40 cellular contexts compared by ENCODE assay signal in genomic region chr11:128216198-128216597, GRCh38.
"Had no signal": no experiment of that assay in that cellular context is flagged by ENCODE, and none has a peak within 500 bp of the region (broad histone marks: within the 10 kb centered on the region; RNA-seq: fewer than 3 reads in every experiment).

No MANE protein-coding gene starts in this region.

- H3K4me3 ChIP-seq: adrenal gland, ascending aorta, body of pancreas, breast epithelium, cardiac muscle cell had no signal

- H3K36me3 ChIP-seq: adrenal gland, ascending aorta, brain microvascular endothelial cell, breast epithelium, cardiac muscle cell had no signal

- H3K9me3 Mint-ChIP-seq: activated naive CD4-positive, alpha-beta T cell treated with anti-CD3 and anti-CD28 coated beads for 36 hours; activated naive CD4-positive, alpha-beta T cell treated with anti-CD3 and anti-CD28 coated beads, Interleukin-2, amount 50 U/mL, for 24 hours; activated naive CD8-positive, alpha-beta T cell treated with anti-CD3 and anti-CD28 coated beads for 36 hours; activated T-cell treated with anti-CD3 and anti-CD28 coated beads, Interleukin-2, amount 50 U/mL, for 4 hours; activated T-helper 17 cell treated with anti-CD3 and anti-CD28 coated beads, Interleukin-2, amount 50 U/mL, for 72 hours; central memory CD8-positive, alpha-beta T cell had no signal

- H3K9me3 ChIP-seq: adrenal gland, ascending aorta, body of pancreas, breast epithelium had no signal

- ATAC-seq: activated naive CD8-positive, alpha-beta T cell treated with anti-CD3 and anti-CD28 coated beads, Interleukin-2, amount 50 U/mL, for 24 hours; activated T-cell treated with anti-CD3 and anti-CD28 coated beads, Interleukin-2, amount 50 U/mL, for 4 hours; activated T-cell treated with anti-CD3 and anti-CD28 coated beads, Interleukin-2, amount 50 U/mL, for 72 hours; activated T-helper 17 cell treated with anti-CD3 and anti-CD28 coated beads, Interleukin-2, amount 50 U/mL, for 72 hours; body of pancreas had no signal

- H3K27ac Mint-ChIP-seq: activated naive CD4-positive, alpha-beta T cell treated with anti-CD3 and anti-CD28 coated beads for 36 hours; activated naive CD4-positive, alpha-beta T cell treated with anti-CD3 and anti-CD28 coated beads, Interleukin-2, amount 10 ng/mL, durations not matched to agents 7 days and 5 days; activated naive CD4-positive, alpha-beta T cell treated with anti-CD3 and anti-CD28 coated beads, Interleukin-2, amount 50 U/mL, for 24 hours; activated naive CD8-positive, alpha-beta T cell; activated naive CD8-positive, alpha-beta T cell treated with anti-CD3 and anti-CD28 coated beads for 36 hours; activated naive CD8-positive, alpha-beta T cell treated with anti-CD3 and anti-CD28 coated beads, Interleukin-2, amount 10 ng/mL, durations not matched to agents 7 days and 5 days; activated naive CD8-positive, alpha-beta T cell treated with anti-CD3 and anti-CD28 coated beads, Interleukin-2, amount 50 U/mL, for 24 hours; activated T-cell treated with anti-CD3 and anti-CD28 coated beads, Interleukin-2, amount 50 U/mL, for 24 hours; activated T-cell treated with anti-CD3 and anti-CD28 coated beads, Interleukin-2, amount 50 U/mL, for 72 hours; activated T-helper 1 cell treated with anti-CD3 and anti-CD28 coated beads, Interleukin-12 subunit alpha, Interleukin-12 subunit beta, Interleukin-2, Interleukin-4 antibody, amounts not matched to agents 30 ng/mL and 10 ng/mL and 1 ng/mL, durations not matched to agents 14 hours and 24 hours and 36 hours; activated T-helper 17 cell treated with anti-CD3 and anti-CD28 coated beads, Interleukin-2, amount 50 U/mL, for 72 hours; activated T-helper 2 cell treated with anti-CD3 and anti-CD28 coated beads, Interferon-gamma antibody, Interleukin-2, Interleukin-4, amounts not matched to agents 10 μg/mL and 5 μg/mL and 100 μg/mL, durations not matched to agents 14 hours and 24 hours and 36 hours; brain had no signal

- H3K36me3 Mint-ChIP-seq: activated naive CD4-positive, alpha-beta T cell treated with anti-CD3 and anti-CD28 coated beads, Interleukin-2, amount 10 ng/mL, durations not matched to agents 7 days and 5 days; activated naive CD4-positive, alpha-beta T cell treated with anti-CD3 and anti-CD28 coated beads, Interleukin-2, amount 50 U/mL, for 24 hours; activated naive CD8-positive, alpha-beta T cell; activated naive CD8-positive, alpha-beta T cell treated with anti-CD3 and anti-CD28 coated beads for 36 hours; activated naive CD8-positive, alpha-beta T cell treated with anti-CD3 and anti-CD28 coated beads, Interleukin-2, amount 10 ng/mL, durations not matched to agents 7 days and 5 days; brain had no signal

- FAIRE-seq: astrocyte, bronchial epithelial cell had no signal

- DNase-seq: activated effector memory CD4-positive, alpha-beta T cell treated with anti-CD3 and anti-CD28 coated beads, Interleukin-2, amount 50 U/mL, for 16 hours; activated effector memory CD4-positive, alpha-beta T cell treated with Interleukin-2 at 50 U/mL for 16 hours; activated gamma-delta T cell; activated gamma-delta T cell treated with Interleukin-2 at 50 U/mL for 16 hours; activated naive CD4-positive, alpha-beta T cell; activated naive CD4-positive, alpha-beta T cell treated with anti-CD3 and anti-CD28 coated beads for 36 hours; activated naive CD4-positive, alpha-beta T cell treated with anti-CD3 and anti-CD28 coated beads, Interleukin-2, amount 10 ng/mL, durations not matched to agents 7 days and 5 days; activated naive CD4-positive, alpha-beta T cell treated with anti-CD3 and anti-CD28 coated beads, Interleukin-2, amount 50 U/mL, for 16 hours; activated naive CD4-positive, alpha-beta T cell treated with Interleukin-2 at 50 U/mL for 16 hours; activated naive CD8-positive, alpha-beta T cell treated with anti-CD3 and anti-CD28 coated beads for 36 hours; activated naive CD8-positive, alpha-beta T cell treated with anti-CD3 and anti-CD28 coated beads, Interleukin-2, amount 10 ng/mL, durations not matched to agents 7 days and 5 days; activated naive CD8-positive, alpha-beta T cell treated with anti-CD3 and anti-CD28 coated beads, Interleukin-2, amount 50 U/mL, for 24 hours; activated T-cell treated with anti-CD3 and anti-CD28 coated beads for 4 hours; activated T-cell treated with anti-CD3 and anti-CD28 coated beads, Interleukin-2, amount 50 U/mL, for 1 hour; activated T-cell treated with anti-CD3 and anti-CD28 coated beads, Interleukin-2, amount 50 U/mL, for 24 hours; activated T-cell treated with anti-CD3 and anti-CD28 coated beads, Interleukin-2, amount 50 U/mL, for 4 hours; activated T-cell treated with anti-CD3 and anti-CD28 coated beads, Interleukin-2, amount 50 U/mL, for 48 hours; activated T-cell treated with anti-CD3 and anti-CD28 coated beads, Interleukin-2, amount 50 U/mL, for 72 hours; adrenal gland; amniotic stem cell; amygdala; anterior cingulate cortex; aorta; body of pancreas; brain microvascular endothelial cell; caudate nucleus; central memory CD4-positive, alpha-beta T cell; cerebellar nuclear complex had no signal

- H3K4me1 ChIP-seq: adrenal gland, breast epithelium had no signal

- H3K27me3 ChIP-seq: adrenal gland, ascending aorta, body of pancreas, brain microvascular endothelial cell, breast epithelium, cardiac muscle cell had no signal

- H3K27ac ChIP-seq: adrenal gland, ascending aorta, body of pancreas, brain microvascular endothelial cell, breast epithelium, cardiac muscle cell had no signal
